ENCODE assay signal across 15 cellular contexts in the genomic region with DNA sequence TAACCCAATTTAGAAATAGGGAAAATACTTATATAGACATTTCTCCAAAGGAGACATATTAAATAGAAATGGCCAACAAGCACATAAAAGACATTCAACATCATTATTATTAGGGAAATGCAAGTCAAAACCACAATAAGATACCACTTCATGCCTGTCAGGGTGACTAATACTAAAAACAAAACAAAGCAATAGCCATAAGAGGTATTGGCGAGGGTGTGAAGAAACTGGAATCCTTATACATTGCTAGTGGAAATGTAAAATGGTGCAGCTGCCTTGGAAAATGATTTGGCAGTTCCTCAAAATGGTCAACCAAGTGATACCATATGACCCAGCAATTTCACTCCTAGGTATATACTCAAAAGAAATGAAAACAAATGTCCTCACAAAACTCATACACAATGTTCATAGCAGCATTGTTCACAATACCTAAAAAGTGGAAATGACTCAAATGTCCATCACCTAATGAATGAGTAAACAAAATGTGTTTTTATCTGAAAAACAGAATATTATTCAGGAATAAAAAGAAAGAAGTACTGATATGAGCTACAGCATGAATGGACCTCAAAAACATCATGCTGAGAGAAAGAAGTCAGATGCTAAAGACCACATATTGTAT. TPM values are rescaled to one million over a fixed set of nuclear protein-coding genes. Genes with fewer than 3 reads are reported as not detected.
DNase-seq lines count a peak whose midpoint lies in the region; ATAC-seq, FAIRE-seq and TF ChIP-seq lines count a peak whose summit lies in the region.
"Had no signal": no experiment of that assay in that cellular context is flagged by ENCODE, and none has a peak within 500 bp of the region (broad histone marks: within the 10 kb centered on the region; RNA-seq: fewer than 3 reads in every experiment).

No MANE protein-coding gene starts in this region.

- intact Hi-C loops in PC-3 (cut with micrococcal nuclease) = no loop called here
- intact Hi-C loops in dendritic cell treated with granulocyte-macrophage colony-stimulating factor and Interleukin-4, amounts not matched to agents 40 ng/mL and 50 ng/mL, for 4 days (cut with micrococcal nuclease) = no loop called here

- H3K36me3 Mint-ChIP-seq in dendritic cell treated with granulocyte-macrophage colony-stimulating factor and Interleukin-4, amounts not matched to agents 40 ng/mL and 50 ng/mL, for 4 days (ENCODE audit: low read depth) = peaks cover 6% of the 10 kb centered on the region
- no peaks in the 10 kb centered on the region for H3K36me3 Mint-ChIP-seq in natural killer cell treated with Interleukin-12 subunit alpha and Interleukin-12 subunit beta and Interleukin-15 and Interleukin-18, amount 100 ng/mL, for 72 hours

- H3K4me1 ChIP-seq in PC-3 (ENCODE audit: insufficient read depth, low read length) = peaks cover 13% of the 10 kb centered on the region
- peaks cover 26% of the 10 kb centered on the region for H3K4me1 ChIP-seq in osteoblast (ENCODE audit: insufficient read depth, low read length)
- H3K4me1 ChIP-seq: testis had no signal

- no peak for TF ChIP-seq CTCF in PC-3 (conservative IDR thresholded peaks at IDR 0.05; ENCODE audit: low read depth, low read length)
- TF ChIP-seq CTCF in osteoblast (IDR thresholded peaks at IDR 0.05; ENCODE audit: extremely low read depth, low read depth, low read length) = no peak

- H2AFZ ChIP-seq in PC-3 (ENCODE audit: low read length) = no peak overlapping the region
- no peak overlapping the region for H2AFZ ChIP-seq in osteoblast (ENCODE audit: low read length)

- H3K9ac ChIP-seq in PC-3 (ENCODE audit: low read length) = no peak overlapping the region

- peaks cover 63% of the 10 kb centered on the region for H3K4me1 Mint-ChIP-seq in dendritic cell treated with granulocyte-macrophage colony-stimulating factor and Interleukin-4, amounts not matched to agents 40 ng/mL and 50 ng/mL, for 4 days (ENCODE audit: low read depth)
- H3K4me1 Mint-ChIP-seq in natural killer cell treated with Interleukin-12 subunit alpha and Interleukin-12 subunit beta and Interleukin-15 and Interleukin-18, amount 100 ng/mL, for 72 hours (ENCODE audit: low read depth in 2 of 2) = no peaks in the 10 kb centered on the region

- no TSS peak for BruUV-seq in PC-3 (replicated peaks; lab: Mats Ljungman, UMichigan)

- H3K27me3 Mint-ChIP-seq in dendritic cell treated with granulocyte-macrophage colony-stimulating factor and Interleukin-4, amounts not matched to agents 40 ng/mL and 50 ng/mL, for 4 days = no peaks in the 10 kb centered on the region
- H3K27me3 Mint-ChIP-seq in natural killer cell treated with Interleukin-12 subunit alpha and Interleukin-12 subunit beta and Interleukin-15 and Interleukin-18, amount 100 ng/mL, for 72 hours = no peaks in the 10 kb centered on the region

- no peaks in the 10 kb centered on the region for H3K9me3 Mint-ChIP-seq in dendritic cell treated with granulocyte-macrophage colony-stimulating factor and Interleukin-4, amounts not matched to agents 40 ng/mL and 50 ng/mL, for 4 days
- H3K9me3 Mint-ChIP-seq in natural killer cell treated with Interleukin-12 subunit alpha and Interleukin-12 subunit beta and Interleukin-15 and Interleukin-18, amount 100 ng/mL, for 72 hours = no peaks in the 10 kb centered on the region
- H3K9me3 Mint-ChIP-seq: activated T-cell treated with anti-CD3 and anti-CD28 coated beads, Interleukin-2, amount 50 U/mL, for 72 hours had no signal

- no peaks in the 10 kb centered on the region for H3K9me2 ChIP-seq in PC-3 (replicated peaks; ENCODE audit: low read length)

- no peaks in the 10 kb centered on the region for H3K36me3 ChIP-seq in PC-3 (ENCODE audit: low read depth, low read length)
- H3K36me3 ChIP-seq in osteoblast (ENCODE audit: insufficient read depth, low read length) = no peaks in the 10 kb centered on the region
- H3K36me3 ChIP-seq: sigmoid colon had no signal

- H3F3A ChIP-seq in PC-3 (ENCODE audit: low read length, unreplicated experiment) = no peaks in the 10 kb centered on the region

- H3K4me3 Mint-ChIP-seq in dendritic cell treated with granulocyte-macrophage colony-stimulating factor and Interleukin-4, amounts not matched to agents 40 ng/mL and 50 ng/mL, for 4 days = no peak overlapping the region
- H3K4me3 Mint-ChIP-seq in natural killer cell treated with Interleukin-12 subunit alpha and Interleukin-12 subunit beta and Interleukin-15 and Interleukin-18, amount 100 ng/mL, for 72 hours = no peak overlapping the region
- H3K4me3 Mint-ChIP-seq: activated T-cell treated with anti-CD3 and anti-CD28 coated beads, Interleukin-2, amount 50 U/mL, for 72 hours had no signal

- H3K4me2 ChIP-seq in PC-3 (ENCODE audit: low read length) (no peak overlapping the region), osteoblast (ENCODE audit: insufficient read depth, low read length) (peak overlapping the region; percentile 31)

- TF ChIP-seq POLR2A in GM12891 (IDR thresholded peaks at IDR 0.05; ENCODE audit: low read depth, low read length) = no peak

- peak overlapping the region; percentile 48 for H3K27ac Mint-ChIP-seq in dendritic cell treated with granulocyte-macrophage colony-stimulating factor and Interleukin-4, amounts not matched to agents 40 ng/mL and 50 ng/mL, for 4 days
- H3K27ac Mint-ChIP-seq in natural killer cell treated with Interleukin-12 subunit alpha and Interleukin-12 subunit beta and Interleukin-15 and Interleukin-18, amount 100 ng/mL, for 72 hours = no peak overlapping the region
- H3K27ac Mint-ChIP-seq: activated T-cell treated with anti-CD3 and anti-CD28 coated beads, Interleukin-2, amount 50 U/mL, for 72 hours had no signal

- no peak overlapping the region for H3K4me3 ChIP-seq in PC-3 (ENCODE audit: low read length)
- no peak overlapping the region for H3K4me3 ChIP-seq in osteoblast (ENCODE audit: insufficient read depth, low read length)
- H3K4me3 ChIP-seq: sigmoid colon, testis had no signal

- CTCF ChIA-PET in PC-3 (lab: Charles Lee) = interaction anchor here (1.0 kb wide), 1 partner anchor 410 kb away, joined by 4 read pairs; no protein-coding TSS in a partner anchor

- DNase-seq in GM12891 (ENCODE audit: insufficient read length, low spot score) (no peak), PC-3 (peak; percentile 62), osteoblast (ENCODE audit: insufficient read length, low spot score, missing footprints) (no peak), substantia nigra (lab: John Stamatoyannopoulos, UW) (no peak)
- DNase-seq in natural killer cell treated with Interleukin-12 subunit alpha and Interleukin-12 subunit beta and Interleukin-15 and Interleukin-18, amount 100 ng/mL, for 72 hours (ENCODE audit: low spot score) = no peak
- DNase-seq: activated CD4-positive, alpha-beta T cell treated with anti-CD3 and anti-CD28 coated beads for 1 hour; activated T-cell treated with anti-CD3 and anti-CD28 coated beads, Interleukin-2, amount 50 U/mL, for 72 hours; anterior cingulate cortex; NCI-H2081 treated with DMSO at 0.1 percent for 48 hours; sigmoid colon; testis had no signal

- peak; percentile 26 for FAIRE-seq in GM12891 (lab: Jason Lieb, UNC)

- H3K9me3 ChIP-seq in PC-3 (ENCODE audit: low read length) = no peaks in the 10 kb centered on the region
- H3K9me3 ChIP-seq in osteoblast (ENCODE audit: low read depth, low read length) = no peaks in the 10 kb centered on the region
- H3K9me3 ChIP-seq: sigmoid colon, testis had no signal

- H3K27me3 ChIP-seq in PC-3 (ENCODE audit: low read length) (no peaks in the 10 kb centered on the region), osteoblast (ENCODE audit: insufficient read depth, low read length) (no peaks in the 10 kb centered on the region)
- H3K27me3 ChIP-seq: sigmoid colon, testis had no signal

- H3K27ac ChIP-seq in PC-3 (ENCODE audit: low read length) (no peak overlapping the region), osteoblast (ENCODE audit: low read depth, low read length) (peak overlapping the region; percentile 59), substantia nigra (ENCODE audit: low read depth, low read length, poor library complexity, severe bottlenecking) (no peak overlapping the region)
- H3K27ac ChIP-seq: testis had no signal

- POLR2A ChIA-PET in PC-3 (lab: Charles Lee; ENCODE audit: unreplicated experiment) = no interaction called here

- H4K20me1 ChIP-seq in PC-3 (ENCODE audit: low read length) = no peaks in the 10 kb centered on the region
- H4K20me1 ChIP-seq in osteoblast (ENCODE audit: insufficient read depth, low read length) = no peaks in the 10 kb centered on the region

- no peaks in the 10 kb centered on the region for H3K79me2 ChIP-seq in PC-3 (ENCODE audit: low read length)
- H3K79me2 ChIP-seq in osteoblast (ENCODE audit: insufficient read depth, low read length) = no peaks in the 10 kb centered on the region

- ATAC-seq in PC-3 = peak; percentile 82
- no peak for ATAC-seq in natural killer cell treated with Interleukin-12 subunit alpha and Interleukin-12 subunit beta and Interleukin-15 and Interleukin-18, amount 100 ng/mL, for 72 hours
- no peak for ATAC-seq in HG02884 (IDR thresholded peaks at IDR 0.05; ENCODE audit: unreplicated experiment)
- no peak for ATAC-seq in GM21447 (IDR thresholded peaks at IDR 0.05; ENCODE audit: unreplicated experiment)
- ATAC-seq: activated T-cell treated with anti-CD3 and anti-CD28 coated beads, Interleukin-2, amount 50 U/mL, for 72 hours; HCT116 had no signal

TF ChIP-seq in GM12891, 5 proteins besides CTCF, POLR2A, EP300 and RAD21:
- TF ChIP-seq POU2F2 (IDR thresholded peaks at IDR 0.05; ENCODE audit: low read depth, low read length) (no peak), POLR2AphosphoS5 (IDR thresholded peaks at IDR 0.05; ENCODE audit: low read depth, low read length) (no peak), TAF1 (IDR thresholded peaks at IDR 0.05; ENCODE audit: low read depth, low read length) (no peak), PAX5 (IDR thresholded peaks at IDR 0.05; ENCODE audit: insufficient read depth, low read length, severe bottlenecking) (no peak), SPI1 (IDR thresholded peaks at IDR 0.05; ENCODE audit: low read depth, low read length) (peak; percentile 23)

RNA-seq across cellular contexts. Expression of a gene that starts 26.9 kb away (rescaled TPM):
- polyA plus RNA-seq in GM12891 (2012; ENCODE audit: low read depth, missing spikeins) = 0.37 TPM
- total RNA-seq in PC-3 (2014; rRNA removed) (6.7 and 10.3 TPM in 2 replicates), osteoblast (5.1 and 5.3 TPM in 2 replicates)
- total RNA-seq in natural killer cell treated with Interleukin-12 subunit alpha and Interleukin-12 subunit beta and Interleukin-15 and Interleukin-18, amount 100 ng/mL, for 72 hours = 1 to 10 TPM in 1 of 2 donors, under 1 TPM in 1; 0.83 to 3.8 TPM

RNA-seq across cellular contexts. Expression of a gene that starts 46.0 kb away (rescaled TPM):
- 8.9 TPM for polyA plus RNA-seq in GM12891 (2012; ENCODE audit: low read depth, missing spikeins)
- total RNA-seq in PC-3 (2014; rRNA removed) (108 and 117 TPM in 2 replicates), osteoblast (38.9 and 44.5 TPM in 2 replicates)
- 10 to 100 TPM in 1 of 2 donors, 1 to 10 TPM in 1; 6.5 to 17.4 TPM for total RNA-seq in natural killer cell treated with Interleukin-12 subunit alpha and Interleukin-12 subunit beta and Interleukin-15 and Interleukin-18, amount 100 ng/mL, for 72 hours

RNA-seq across cellular contexts. Expression of a gene that starts 46.1 kb away (rescaled TPM):
- polyA plus RNA-seq in GM12891 (2012; ENCODE audit: low read depth, missing spikeins) = 21.2 TPM
- total RNA-seq in PC-3 (2014; rRNA removed) (130 and 147 TPM in 2 replicates), osteoblast (77.4 and 94.9 TPM in 2 replicates)
- total RNA-seq in natural killer cell treated with Interleukin-12 subunit alpha and Interleukin-12 subunit beta and Interleukin-15 and Interleukin-18, amount 100 ng/mL, for 72 hours = 10 to 100 TPM; 24.7 to 38.2 TPM
